Comparison of ENCODE assay signal across 10 cellular contexts in genomic region chr3:188594137-188594536, GRCh38.
DNase-seq lines count a peak whose midpoint lies in the region; ATAC-seq, FAIRE-seq and TF ChIP-seq lines count a peak whose summit lies in the region.
"Had no signal": no experiment of that assay in that cellular context is flagged by ENCODE, and none has a peak within 500 bp of the region (broad histone marks: within the 10 kb centered on the region; RNA-seq: fewer than 3 reads in every experiment).

No MANE protein-coding gene starts in this region.

- H2BK120ac ChIP-seq in IMR-90 (ENCODE audit: low read depth, low read length) = peak overlapping the region; percentile 83

- H3K4me1 Mint-ChIP-seq in CD8-positive, alpha-beta memory T cell = peaks cover 0 to 2% (median 0%) of the 10 kb centered on the region in 3 donors

- H3K4me3 ChIP-seq in A549 (no peak overlapping the region), IMR-90 (ENCODE audit: insufficient read depth, low read depth, low read length) (no peak overlapping the region), dorsolateral prefrontal cortex (no peak overlapping the region)
- no peak overlapping the region for H3K4me3 ChIP-seq in CD8-positive, alpha-beta memory T cell (ENCODE audit: low read length)

- H3K4me3 Mint-ChIP-seq in CD8-positive, alpha-beta memory T cell = no peak overlapping the region

- peak overlapping the region in 1 of 2 experiments; percentile 58; a peak in 3 of 6 replicates for H3K27ac ChIP-seq in A549
- H3K27ac ChIP-seq in IMR-90 (ENCODE audit: insufficient read depth, low read length) = peak overlapping the region; percentile 45
- peak overlapping the region in 33 of 59 donors; percentile 3 to 77 (median 34) for H3K27ac ChIP-seq in dorsolateral prefrontal cortex
- no peak overlapping the region for H3K27ac ChIP-seq in CD8-positive, alpha-beta memory T cell (ENCODE audit: low read depth, low read length)

- H4K8ac ChIP-seq in IMR-90 (ENCODE audit: low read depth in 2 of 2, low read length in 2 of 2) = peak overlapping the region; percentile 13 to 64; a peak in 2 of 4 replicates

- H2BK5ac ChIP-seq in IMR-90 (ENCODE audit: low read depth, low read length, poor library complexity, severe bottlenecking) = peak overlapping the region; percentile 94

- H3K23ac ChIP-seq in IMR-90 (ENCODE audit: low read depth, low read length) = peak overlapping the region; percentile 69; the same call in 1 of the 2 replicates

- H3K79me1 ChIP-seq in IMR-90 (ENCODE audit: low read depth in 1 of 2, low read length in 2 of 2) = peaks cover 24 to 46% of the 10 kb centered on the region in 2 experiments

- H3K9me3 ChIP-seq in A549 (no peaks in the 10 kb centered on the region), IMR-90 (ENCODE audit: control insufficient read depth, insufficient read depth, low read length) (no peaks in the 10 kb centered on the region)
- no peaks in the 10 kb centered on the region for H3K9me3 ChIP-seq in CD8-positive, alpha-beta memory T cell (ENCODE audit: low read length)
- H3K9me3 ChIP-seq: BLaER1 treated with 17β-estradiol and CSF1 and Interleukin-3, amounts not matched to agents 10 nM and 100 nM had no signal

- intact Hi-C loops in IMR-90 (cut with micrococcal nuclease) (loop anchor here (5.0 kb wide), 3 partner anchors 358 to 852 kb away; partner anchors contain the start of gene LPP), dorsolateral prefrontal cortex (cut with DNase I) (no loop called here)

- no peaks in the 10 kb centered on the region; the same call in 1 of the 2 replicates for H4K20me1 ChIP-seq in IMR-90 (ENCODE audit: insufficient read depth, low read length)
- H4K20me1 ChIP-seq: BLaER1 treated with 17β-estradiol and CSF1 and Interleukin-3, amounts not matched to agents 10 nM and 100 nM had no signal

- TF ChIP-seq EP300 in A549 (IDR thresholded peaks at IDR 0.05) = no peak

- CTCF ChIA-PET in A549 (lab: Yijun Ruan, JAX) (interaction anchor here (0.9 kb wide), 1 partner anchor 8 kb away, joined by 3 read pairs; no protein-coding TSS in a partner anchor), IMR-90 (lab: Yijun Ruan, JAX) (no interaction called here)
- CTCF ChIA-PET in CD8-positive, alpha-beta memory T cell (lab: Charles Lee) = no interaction called here

- H2AK9ac ChIP-seq in IMR-90 (replicated peaks; ENCODE audit: low read depth, low read length, poor library complexity) = no peak overlapping the region

- TF ChIP-seq RAD21 in A549 (conservative IDR thresholded peaks at IDR 0.05 in 1 of 2, IDR thresholded peaks at IDR 0.05 in 1 of 2) (no peak), IMR-90 (IDR thresholded peaks at IDR 0.05; ENCODE audit: low read length) (no peak)

- TF ChIP-seq CTCF in A549 (IDR thresholded peaks at IDR 0.05) (no peak), IMR-90 (conservative IDR thresholded peaks at IDR 0.05; ENCODE audit: low read depth, low read length) (no peak), dorsolateral prefrontal cortex (IDR thresholded peaks at IDR 0.05 in 54 of 56, conservative IDR thresholded peaks at IDR 0.05 in 2 of 56; ENCODE audit: low read depth in 1 of 56, partially characterized antibody in 56 of 56) (no peak)

- no peaks in the 10 kb centered on the region; the same call in 1 of the 2 replicates for H3K36me3 ChIP-seq in IMR-90 (ENCODE audit: control insufficient read depth, insufficient read depth, low read length)
- no peaks in the 10 kb centered on the region for H3K36me3 ChIP-seq in CD8-positive, alpha-beta memory T cell (ENCODE audit: insufficient read depth, low read length)
- H3K36me3 ChIP-seq: BLaER1 treated with 17β-estradiol and CSF1 and Interleukin-3, amounts not matched to agents 10 nM and 100 nM had no signal

- 41% methylated on average over 2 of the region's 2 CpGs for WGBS in A549 (ENCODE audit: missing lambda C conversion rate)
- no CpG with 5 or more reads among the region's 2 CpGs for WGBS in IMR-90 (ENCODE audit: extremely low coverage in 2 of 2, insufficient read length in 1 of 2), 2 experiments

- no peak for FAIRE-seq in A549 (lab: Jason Lieb, UNC)

- no peaks in the 10 kb centered on the region for H3K27me3 Mint-ChIP-seq in CD8-positive, alpha-beta memory T cell

- peak overlapping the region; percentile 5; the same call in 1 of the 2 replicates for H3K56ac ChIP-seq in IMR-90 (ENCODE audit: extremely low read depth, insufficient read depth, low read length)

- H3K36me3 Mint-ChIP-seq in CD8-positive, alpha-beta memory T cell = peaks cover 0 to 8% (median 3%) of the 10 kb centered on the region in 3 donors
- H3K36me3 Mint-ChIP-seq: activated naive CD4-positive, alpha-beta T cell treated with anti-CD3 and anti-CD28 coated beads, Interleukin-2, amount 50 U/mL, for 72 hours had no signal

- DNase-seq in A549 (ENCODE audit: low read depth in 1 of 2, low spot score in 1 of 2) = no peak
- peak; percentile 95 for DNase-seq in IMR-90
- no peak for DNase-seq in dorsolateral prefrontal cortex
- DNase-seq in midbrain (lab: John Stamatoyannopoulos, UW) = peak; percentile 59
- no peak for DNase-seq in HuH-7.5 (ENCODE audit: low spot score)
- DNase-seq in CD8-positive, alpha-beta memory T cell = no peak
- no peak for DNase-seq in NCI-H2171 (lab: John Stamatoyannopoulos, UW)

- BruUV-seq in IMR-90 (replicated peaks; lab: Mats Ljungman, UMichigan) = no TSS peak

- dilution Hi-C loops in IMR-90 (cut with HindIII; ENCODE audit: low sequenced_read_pairs, unreplicated experiment) = no loop called here

- peak overlapping the region; percentile 47; the same call in 1 of the 2 replicates for H3K4ac ChIP-seq in IMR-90 (ENCODE audit: low read depth, low read length)

- H3K27me3 ChIP-seq in IMR-90 (ENCODE audit: control insufficient read depth, insufficient read depth, low read length) (no peaks in the 10 kb centered on the region), dorsolateral prefrontal cortex (no peaks in the 10 kb centered on the region)
- no peaks in the 10 kb centered on the region for H3K27me3 ChIP-seq in CD8-positive, alpha-beta memory T cell (ENCODE audit: insufficient read depth, low read length, poor library complexity, severe bottlenecking)
- H3K27me3 ChIP-seq: BLaER1 treated with 17β-estradiol and CSF1 and Interleukin-3, amounts not matched to agents 10 nM and 100 nM had no signal

- peaks cover 5% of the 10 kb centered on the region; the same call in 1 of the 2 replicates for H3K9me1 ChIP-seq in IMR-90 (ENCODE audit: insufficient read depth, low read length)

- peak overlapping the region; percentile 34; the same call in 1 of the 2 replicates for H2BK20ac ChIP-seq in IMR-90 (ENCODE audit: low read depth, low read length)

- H3K27ac Mint-ChIP-seq in CD8-positive, alpha-beta memory T cell = no peak overlapping the region
- H3K27ac Mint-ChIP-seq: activated naive CD4-positive, alpha-beta T cell treated with anti-CD3 and anti-CD28 coated beads, Interleukin-2, amount 50 U/mL, for 72 hours had no signal

- no peaks in the 10 kb centered on the region for H3K9me3 Mint-ChIP-seq in CD8-positive, alpha-beta memory T cell
- H3K9me3 Mint-ChIP-seq: activated naive CD4-positive, alpha-beta T cell treated with anti-CD3 and anti-CD28 coated beads, Interleukin-2, amount 50 U/mL, for 72 hours had no signal

- H2AK5ac ChIP-seq in IMR-90 (ENCODE audit: low read depth, low read length) = no peak overlapping the region

- H2AFZ ChIP-seq in IMR-90 (replicated peaks; ENCODE audit: low read length, poor library complexity) = no peak overlapping the region

- peak in 1 of 2 experiments; percentile 56; a peak in 2 of 6 replicates for ATAC-seq in A549
- peak; percentile 89 for ATAC-seq in IMR-90 (ENCODE audit: low read depth)
- ATAC-seq in GM21786 (IDR thresholded peaks at IDR 0.05; ENCODE audit: unreplicated experiment) = no peak
- ATAC-seq: activated naive CD4-positive, alpha-beta T cell treated with anti-CD3 and anti-CD28 coated beads, Interleukin-2, amount 50 U/mL, for 72 hours had no signal

- peak overlapping the region; percentile 8 for H3K14ac ChIP-seq in IMR-90 (replicated peaks; ENCODE audit: low read depth, low read length)

- peak overlapping the region; percentile 29; the same call in 1 of the 2 replicates for H4K5ac ChIP-seq in IMR-90 (ENCODE audit: low read depth, low read length)

- H3K9ac ChIP-seq in IMR-90 (ENCODE audit: low read depth, low read length) = no peak overlapping the region

- POLR2A ChIA-PET in A549 (lab: Yijun Ruan, JAX) = no interaction called here
- POLR2A ChIA-PET in IMR-90 (lab: Charles Lee; ENCODE audit: unreplicated experiment) = interaction anchor here (1.0 kb wide), 1 partner anchor 854 kb away, joined by 3 read pairs; no protein-coding TSS in a partner anchor
- POLR2A ChIA-PET in CD8-positive, alpha-beta memory T cell (lab: Charles Lee) = interaction anchor here (0.8 kb wide), 1 partner anchor 794 kb away, joined by 3 read pairs; no protein-coding TSS in a partner anchor

- H3K18ac ChIP-seq in IMR-90 (ENCODE audit: low read depth, low read length) = peak overlapping the region; percentile 81; the same call in 1 of the 2 replicates

- in situ Hi-C loops in IMR-90 (cut with MboI; ENCODE audit: low sequenced_read_pairs) = no loop called here

- H3K4me1 ChIP-seq in A549 (peaks cover 21% of the 10 kb centered on the region; the same call in 2 of the 3 replicates), IMR-90 (ENCODE audit: control insufficient read depth, insufficient read depth, low read length) (peaks cover 9% of the 10 kb centered on the region)
- H3K4me1 ChIP-seq in CD8-positive, alpha-beta memory T cell (ENCODE audit: insufficient read depth, low read length) = no peaks in the 10 kb centered on the region

- TF ChIP-seq POLR2A in A549 (IDR thresholded peaks at IDR 0.05; ENCODE audit: low read length) = no peak
- no peak for TF ChIP-seq POLR2A in IMR-90 (IDR thresholded peaks at IDR 0.05; ENCODE audit: low read depth, low read length)

- 0 out of 3 replicates have a peak overlapping the region, but pooled peaks have one; percentile 60 for H2BK15ac ChIP-seq in IMR-90 (ENCODE audit: low read depth, low read length)

- H4K91ac ChIP-seq in IMR-90 (ENCODE audit: insufficient read depth, low read depth, low read length) = peak overlapping the region; percentile 55; the same call in 1 of the 2 replicates

- H3K4me2 ChIP-seq in A549 (peak overlapping the region; percentile 14), IMR-90 (ENCODE audit: low read depth, low read length) (peak overlapping the region; percentile 52; the same call in 1 of the 2 replicates)

TF ChIP-seq in A549, 52 proteins besides CTCF, POLR2A, EP300 and RAD21 (continues in another document):
- no peak for TF ChIP-seq ZSCAN20 (CRISPR knock-in tag; IDR thresholded peaks at IDR 0.05)
- TF ChIP-seq KDM1A (IDR thresholded peaks at IDR 0.05; ENCODE audit: low read depth) = no peak
- no peak for TF ChIP-seq NFE2L2 (conservative IDR thresholded peaks at IDR 0.05; ENCODE audit: low read length)
- TF ChIP-seq JUN (IDR thresholded peaks at IDR 0.05) = no peak

TF ChIP-seq in IMR-90, 13 proteins besides CTCF, POLR2A, EP300 and RAD21 (continues in another document):
- TF ChIP-seq CHD1 (IDR thresholded peaks at IDR 0.05; ENCODE audit: low read depth, low read length) = no peak

Comparison
In these comparisons a context has a peak if more than half of its experiments do, and no peak if none do; other contexts are left out.
1. DNase-seq: peak in IMR-90 (single experiment) and midbrain (single experiment); none in A549 (0 of 2), dorsolateral prefrontal cortex (0 of 10), HuH-7.5 (single experiment), CD8-positive, alpha-beta memory T cell (0 of 5) and NCI-H2171 (single experiment).